In genomic region chr19:34598217-34599155, GRCh38 we compare ENCODE assay signal across 21 cellular contexts.
DNase-seq lines count a peak whose midpoint lies in the region; ATAC-seq and TF ChIP-seq lines count a peak whose summit lies in the region.
"Had no signal": no experiment of that assay in that cellular context is flagged by ENCODE, and none has a peak within 500 bp of the region (broad histone marks: within the 10 kb centered on the region; RNA-seq: fewer than 3 reads in every experiment).

No MANE protein-coding gene starts in this region.

- TF ChIP-seq EP300 in Ishikawa (IDR thresholded peaks at IDR 0.05; ENCODE audit: borderline replicate concordance), result no peak

- H3K9me3 ChIP-seq in left ventricle myocardium inferior (replicated peaks) (peaks cover 11% of the 10 kb centered on the region), mucosa of descending colon (peaks cover 5% of the 10 kb centered on the region)

- H3K4me1 ChIP-seq in left ventricle myocardium inferior (peaks cover 34% of the 10 kb centered on the region), mucosa of descending colon (ENCODE audit: low read depth) (no peaks in the 10 kb centered on the region)

- H3K9me3 Mint-ChIP-seq in activated CD4-positive, alpha-beta T cell treated with anti-CD3 and anti-CD28 coated beads, Interleukin-2, amount 10 ng/mL, durations not matched to agents 7 days and 5 days, result no peaks in the 10 kb centered on the region

- H3K27ac ChIP-seq in left ventricle myocardium inferior (replicated peaks), result no peak overlapping the region
- H3K27ac ChIP-seq: BLaER1, PC-9 had no signal

- DNase-seq in GM13976 (ENCODE audit: low spot score) (peak; percentile 7), left ventricle myocardium inferior (peak; percentile 37), mucosa of descending colon (peak in 1 of 3 donors; percentile 16), ureter (ENCODE audit: low spot score) (no peak), NCI-H748 treated with DMSO at 0.1 percent for 48 hours (lab: John Stamatoyannopoulos, UW) (no peak)
- no peak for DNase-seq in activated effector memory CD4-positive, alpha-beta T cell treated with Interleukin-2 at 50 U/mL for 16 hours
- DNase-seq in activated CD4-positive, alpha-beta T cell treated with anti-CD3 and anti-CD28 coated beads, Interleukin-2, amount 10 ng/mL, durations not matched to agents 7 days and 5 days, result no peak
- DNase-seq: CD4-positive, CD25-positive, alpha-beta regulatory T cell; H7; Karpas-422; NCI-H1092; NCI-H1417 treated with DMSO at 0.1 percent for 48 hours; NCI-H187; NCI-H2081 treated with DMSO at 0.1 percent for 48 hours; NCI-H2171; NCI-H524; NCI-H82; PC-9; SHP77 treated with DMSO at 0.1 percent for 48 hours had no signal

- intact Hi-C loops in left ventricle myocardium inferior (cut with micrococcal nuclease), result no loop called here
- intact Hi-C loops in mucosa of descending colon (cut with DNase I, micrococcal nuclease), result no loop called here

- in situ Hi-C loops in GM13976 (cut with MboI; ENCODE audit: low sequenced_read_pairs, unreplicated experiment), result no loop called here

- ATAC-seq in mucosa of descending colon, result peak; percentile 27

- H3K4me1 Mint-ChIP-seq in activated CD4-positive, alpha-beta T cell treated with anti-CD3 and anti-CD28 coated beads, Interleukin-2, amount 10 ng/mL, durations not matched to agents 7 days and 5 days, result no peaks in the 10 kb centered on the region

- H3K4me3 Mint-ChIP-seq in activated CD4-positive, alpha-beta T cell treated with anti-CD3 and anti-CD28 coated beads, Interleukin-2, amount 10 ng/mL, durations not matched to agents 7 days and 5 days, result no peak overlapping the region
- H3K4me3 Mint-ChIP-seq: CD4-positive, CD25-positive, alpha-beta regulatory T cell had no signal

- CTCF ChIA-PET in activated CD4-positive, alpha-beta T cell treated with anti-CD3 and anti-CD28 coated beads, Interleukin-2, amount 10 ng/mL, durations not matched to agents 7 days and 5 days (lab: Charles Lee), result no interaction called here

- no peak for TF ChIP-seq CTCF in GM13976 (IDR thresholded peaks at IDR 0.05; ENCODE audit: borderline replicate concordance, control extremely low read depth, extremely low read depth, insufficient read depth, missing control alignments)
- TF ChIP-seq CTCF in left ventricle myocardium inferior (IDR thresholded peaks at IDR 0.05; ENCODE audit: borderline replicate concordance), result no peak
- TF ChIP-seq CTCF in mucosa of descending colon (IDR thresholded peaks at IDR 0.05), result no peak

- H3K4me3 ChIP-seq in left ventricle myocardium inferior (no peak overlapping the region), mucosa of descending colon (no peak overlapping the region)
- H3K4me3 ChIP-seq: BLaER1, PC-9 had no signal

- no peaks in the 10 kb centered on the region for H3K27me3 ChIP-seq in left ventricle myocardium inferior (ENCODE audit: low read depth)
- H3K27me3 ChIP-seq: BLaER1 had no signal

- POLR2A ChIA-PET in activated CD4-positive, alpha-beta T cell treated with anti-CD3 and anti-CD28 coated beads, Interleukin-2, amount 10 ng/mL, durations not matched to agents 7 days and 5 days (lab: Charles Lee), result no interaction called here

- peaks cover 4% of the 10 kb centered on the region for H3K36me3 ChIP-seq in left ventricle myocardium inferior
- H3K36me3 ChIP-seq in mucosa of descending colon (ENCODE audit: low read depth), result no peaks in the 10 kb centered on the region
- H3K36me3 ChIP-seq: BLaER1 had no signal

- no peaks in the 10 kb centered on the region for H3K36me3 Mint-ChIP-seq in activated CD4-positive, alpha-beta T cell treated with anti-CD3 and anti-CD28 coated beads, Interleukin-2, amount 10 ng/mL, durations not matched to agents 7 days and 5 days (ENCODE audit: low read depth)
- H3K36me3 Mint-ChIP-seq: CD4-positive, CD25-positive, alpha-beta regulatory T cell had no signal

- H3K27ac Mint-ChIP-seq in activated CD4-positive, alpha-beta T cell treated with anti-CD3 and anti-CD28 coated beads, Interleukin-2, amount 10 ng/mL, durations not matched to agents 7 days and 5 days, result no peak overlapping the region
- H3K27ac Mint-ChIP-seq: CD4-positive, CD25-positive, alpha-beta regulatory T cell had no signal

- H3K27me3 Mint-ChIP-seq in activated CD4-positive, alpha-beta T cell treated with anti-CD3 and anti-CD28 coated beads, Interleukin-2, amount 10 ng/mL, durations not matched to agents 7 days and 5 days, result no peaks in the 10 kb centered on the region
- H3K27me3 Mint-ChIP-seq: CD4-positive, CD25-positive, alpha-beta regulatory T cell had no signal

- no peak for TF ChIP-seq RAD21 in Ishikawa (IDR thresholded peaks at IDR 0.05; ENCODE audit: low read depth)

TF ChIP-seq in Ishikawa, 13 proteins besides CTCF, POLR2A, EP300 and RAD21:
- TF ChIP-seq NFIC (IDR thresholded peaks at IDR 0.05) (no peak), REST (IDR thresholded peaks at IDR 0.05; ENCODE audit: low read depth) (peak; percentile 44)

Comparison
In these comparisons a context has a peak if more than half of its experiments do, and no peak if none do; other contexts are left out.
1. DNase-seq: peak in GM13976 (single experiment) and left ventricle myocardium inferior (single experiment); none in ureter (single experiment), NCI-H748 treated with DMSO at 0.1 percent for 48 hours (single experiment), activated effector memory CD4-positive, alpha-beta T cell treated with Interleukin-2 at 50 U/mL for 16 hours (single experiment) and activated CD4-positive, alpha-beta T cell treated with anti-CD3 and anti-CD28 coated beads, Interleukin-2, amount 10 ng/mL, durations not matched to agents 7 days and 5 days (single experiment).